ENCODE assay signal across 16 cellular contexts in the genomic region with DNA sequence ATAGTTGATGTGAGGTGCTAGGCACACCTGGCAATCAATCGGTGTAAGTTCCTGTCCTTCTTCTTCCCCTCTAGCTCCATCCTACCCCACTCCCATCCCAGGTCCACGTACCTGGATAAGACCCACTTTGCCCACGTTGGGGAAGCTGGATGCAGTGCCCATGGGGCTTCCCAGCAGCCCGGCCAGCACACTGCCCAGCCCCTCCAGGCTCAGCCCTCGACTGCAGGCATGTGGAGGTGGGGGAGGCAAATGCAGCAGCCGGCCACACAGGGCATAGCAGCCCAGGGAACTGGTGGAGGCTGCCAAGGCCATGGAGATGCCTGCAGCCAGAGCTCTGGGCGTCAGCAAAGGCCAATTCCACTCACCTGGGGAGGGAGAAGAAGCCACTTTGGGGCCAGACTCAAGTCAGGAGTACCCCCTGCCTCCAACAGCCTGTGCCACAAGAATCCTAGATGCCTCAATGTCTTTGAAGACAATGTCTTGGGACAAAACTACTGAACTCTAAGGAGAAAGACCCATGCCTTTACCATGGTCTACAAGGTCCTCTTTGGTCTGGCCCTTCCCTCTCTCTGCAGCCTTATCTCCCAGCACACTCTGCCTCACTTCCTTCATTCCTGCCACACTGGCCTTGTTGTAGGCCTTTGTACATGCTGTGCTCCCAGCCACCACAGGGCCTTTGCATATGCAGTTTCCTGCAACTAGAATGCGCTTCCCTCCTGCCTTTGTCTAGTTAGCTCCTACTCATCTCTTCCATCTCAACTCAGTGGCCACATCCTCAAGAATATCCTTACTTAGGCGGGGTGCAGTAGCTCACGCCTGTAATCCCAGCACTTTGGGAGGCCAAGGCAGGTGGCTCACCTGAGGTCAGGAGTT. TPM values are rescaled to one million over a fixed set of nuclear protein-coding genes. Genes with fewer than 3 reads are reported as not detected.
DNase-seq lines count a peak whose midpoint lies in the region; ATAC-seq and TF ChIP-seq lines count a peak whose summit lies in the region.
"Had no signal": no experiment of that assay in that cellular context is flagged by ENCODE, and none has a peak within 500 bp of the region (broad histone marks: within the 10 kb centered on the region; RNA-seq: fewer than 3 reads in every experiment).

No MANE protein-coding gene starts in this region.

- H3K27me3 ChIP-seq in GM23338 (ENCODE audit: insufficient read depth): no peaks in the 10 kb centered on the region
- H3K27me3 ChIP-seq in psoas muscle (ENCODE audit: insufficient read depth in 3 of 3, low read length in 2 of 3): no peaks in the 10 kb centered on the region

- H3K9me2 ChIP-seq in GM23338 (ENCODE audit: insufficient read depth): no peaks in the 10 kb centered on the region

- no peak for DNase-seq in GM23338 (ENCODE audit: low spot score)
- DNase-seq in mesenteric fat pad (ENCODE audit: low spot score): peak; percentile 12
- DNase-seq in stimulated activated CD4-positive, alpha-beta T cell treated with anti-CD3 and anti-CD28 coated beads, Interleukin-4, amount 100 ng/mL, for 4 hours: no peak
- no peak for DNase-seq in psoas muscle
- DNase-seq: C1 segment of cervical spinal cord; Calu3; CD4-positive, alpha-beta T cell; DMS 273 treated with DMSO at 0.1 percent for 48 hours; GOT3; HCEC 1CT had no signal

- H3K9me3 ChIP-seq in HEK293 (ENCODE audit: control insufficient read depth, insufficient read depth, low read depth, low read length): no peaks in the 10 kb centered on the region
- no peaks in the 10 kb centered on the region for H3K9me3 ChIP-seq in psoas muscle

- peak overlapping the region; percentile 0; the same call in 1 of the 3 replicates for H3K4me3 Mint-ChIP-seq in GM23338
- no peak overlapping the region for H3K4me3 Mint-ChIP-seq in activated T-helper 17 cell treated with anti-CD3 and anti-CD28 coated beads, Interleukin-2, amount 50 U/mL, for 72 hours
- H3K4me3 Mint-ChIP-seq: B cell; CD4-positive, alpha-beta T cell had no signal

- no peaks in the 10 kb centered on the region for H3F3A ChIP-seq in GM23338 (replicated peaks; ENCODE audit: low read depth)

- no peaks in the 10 kb centered on the region for H3K9me3 Mint-ChIP-seq in GM23338
- no peaks in the 10 kb centered on the region for H3K9me3 Mint-ChIP-seq in activated T-helper 17 cell treated with anti-CD3 and anti-CD28 coated beads, Interleukin-2, amount 50 U/mL, for 72 hours
- H3K9me3 Mint-ChIP-seq: CD4-positive, alpha-beta T cell had no signal

- H3K27ac Mint-ChIP-seq in GM23338: no peak overlapping the region
- peak overlapping the region; percentile 7 for H3K27ac Mint-ChIP-seq in activated T-helper 17 cell treated with anti-CD3 and anti-CD28 coated beads, Interleukin-2, amount 50 U/mL, for 72 hours
- H3K27ac Mint-ChIP-seq: B cell; CD4-positive, alpha-beta T cell had no signal

- H3K4me1 ChIP-seq in GM23338 (ENCODE audit: insufficient read depth) (no peaks in the 10 kb centered on the region), HEK293 (ENCODE audit: control insufficient read depth, insufficient read depth, low read length) (peaks cover 3% of the 10 kb centered on the region; the same call in 1 of the 2 replicates), psoas muscle (no peaks in the 10 kb centered on the region)

- no peaks in the 10 kb centered on the region for H3K36me3 ChIP-seq in GM23338 (ENCODE audit: insufficient read depth)
- no peaks in the 10 kb centered on the region for H3K36me3 ChIP-seq in HEK293 (ENCODE audit: control insufficient read depth in 2 of 2, insufficient read depth in 1 of 2, low read length in 2 of 2)
- H3K36me3 ChIP-seq in psoas muscle (ENCODE audit: insufficient read depth in 1 of 2, low read depth in 1 of 2): no peaks in the 10 kb centered on the region

- H3K36me3 Mint-ChIP-seq in GM23338 (ENCODE audit: low read depth): no peaks in the 10 kb centered on the region; the same call in 2 of the 3 replicates
- no peaks in the 10 kb centered on the region for H3K36me3 Mint-ChIP-seq in activated T-helper 17 cell treated with anti-CD3 and anti-CD28 coated beads, Interleukin-2, amount 50 U/mL, for 72 hours (ENCODE audit: low read depth)

- H3K4me1 Mint-ChIP-seq in GM23338: peaks cover 8% of the 10 kb centered on the region
- peaks cover 10% of the 10 kb centered on the region for H3K4me1 Mint-ChIP-seq in activated T-helper 17 cell treated with anti-CD3 and anti-CD28 coated beads, Interleukin-2, amount 50 U/mL, for 72 hours

- H3K4me2 ChIP-seq in GM23338: no peak overlapping the region

- no peak for TF ChIP-seq CTCF in GM23338 (conservative IDR thresholded peaks at IDR 0.05; ENCODE audit: low read depth in 2 of 2)
- no peak for TF ChIP-seq CTCF in HEK293 (tag by site-specific recombination; IDR thresholded peaks at IDR 0.05)
- no peak for TF ChIP-seq CTCF in psoas muscle (IDR thresholded peaks at IDR 0.05)

- H3K79me2 ChIP-seq in GM23338 (replicated peaks; ENCODE audit: insufficient read depth): no peaks in the 10 kb centered on the region

- no peak overlapping the region for H2AFZ ChIP-seq in GM23338

- H3K27me3 Mint-ChIP-seq in GM23338 (ENCODE audit: insufficient read depth, low read depth, poor library complexity): peaks cover 18% of the 10 kb centered on the region
- no peaks in the 10 kb centered on the region for H3K27me3 Mint-ChIP-seq in activated T-helper 17 cell treated with anti-CD3 and anti-CD28 coated beads, Interleukin-2, amount 50 U/mL, for 72 hours
- H3K27me3 Mint-ChIP-seq: B cell; CD4-positive, alpha-beta T cell had no signal

- POLR2A ChIA-PET in HEK293 (lab: Yijun Ruan, JAX): no interaction called here

- CTCF ChIA-PET in HEK293 (lab: Yijun Ruan, JAX): interaction anchor here (1.1 to 5.1 kb wide), 2 partner anchors 129 to 133 kb away, joined by 3 to 25 read pairs; no protein-coding TSS in a partner anchor

- 82 to 85% (median 85%) methylated on average over 10 of the region's 10 CpGs for WGBS in psoas muscle, 3 donors

- no peaks in the 10 kb centered on the region for H4K20me1 ChIP-seq in GM23338 (replicated peaks; ENCODE audit: insufficient read depth)

- ATAC-seq in GM23338: no peak
- no peak for ATAC-seq in activated T-helper 17 cell treated with anti-CD3 and anti-CD28 coated beads, Interleukin-2, amount 50 U/mL, for 72 hours (replicated peaks)
- no peak for ATAC-seq in HG03354 (IDR thresholded peaks at IDR 0.05; ENCODE audit: poor library complexity, severe bottlenecking, unreplicated experiment)
- ATAC-seq in psoas muscle: no peak
- ATAC-seq: GM12878 had no signal

- H3K4me3 ChIP-seq in GM23338: no peak overlapping the region
- H3K4me3 ChIP-seq in HEK293 (ENCODE audit: low read depth, low read length): no peak overlapping the region
- H3K4me3 ChIP-seq in psoas muscle: no peak overlapping the region
- H3K4me3 ChIP-seq: GM12878 had no signal

- H3K27ac ChIP-seq in GM23338 (ENCODE audit: low read depth): no peak overlapping the region
- no peak overlapping the region for H3K27ac ChIP-seq in HEK293 (ENCODE audit: extremely low read depth, low read depth, low read length)
- H3K27ac ChIP-seq in psoas muscle: no peak overlapping the region

- intact Hi-C loops in psoas muscle (cut with DNase I): loop anchor here in 1 of 2 donors (10.0 kb wide), 2 partner anchors 220 to 370 kb away; partner anchors contain the start of gene DNPEP

TF ChIP-seq in GM23338, 12 proteins besides CTCF, POLR2A, EP300 and RAD21 (continues in another document):
- no peak for TF ChIP-seq ZNF331 (CRISPR knock-in tag; IDR thresholded peaks at IDR 0.05; ENCODE audit: low read depth)

TF ChIP-seq in HEK293, 187 proteins besides CTCF, POLR2A, EP300 and RAD21:
- TF ChIP-seq ZNF623 (tag by site-specific recombination; IDR thresholded peaks at IDR 0.05) (peak; percentile 91), ZNF114 (tag by site-specific recombination; IDR thresholded peaks at IDR 0.05) (no peak), ZNF521 (tag by site-specific recombination; IDR thresholded peaks at IDR 0.05) (no peak)

RNA-seq across cellular contexts. Expression of gene SLC23A3, which starts 4.5 kb away (rescaled TPM):
- 0.73 TPM in 1 of 2 replicates, not detected in the other for total RNA-seq in GM23338 (2014; rRNA removed; shearing (Covaris generic))
- 0.10 and 0.26 TPM in 2 replicates for polyA plus RNA-seq in GM23338 (2016; fragmentation: Nextera tagmentation; extraction: Ambion mirVana)
- total RNA-seq in activated T-helper 17 cell treated with anti-CD3 and anti-CD28 coated beads, Interleukin-2, amount 50 U/mL, for 72 hours: 1 to 10 TPM; 2.9 to 7.7 TPM
- total RNA-seq in mesenteric fat pad: 0.93 TPM
- under 1 TPM in 3 of 4 donors, not detected in 1; 0.12 to 0.86 (median 0.16) TPM for total RNA-seq in psoas muscle
- under 1 TPM; 0.09 to 0.25 (median 0.10) TPM for polyA plus RNA-seq in psoas muscle
- total RNA-seq: G401 had no signal

RNA-seq across cellular contexts. Expression of gene NHEJ1, which starts 4.7 kb away (rescaled TPM):
- total RNA-seq in GM23338 (2014; rRNA removed; shearing (Covaris generic)): 25.2 and 30.6 TPM in 2 replicates
- polyA plus RNA-seq in GM23338 (2016; fragmentation: Nextera tagmentation; extraction: Ambion mirVana): 16.5 and 19.6 TPM in 2 replicates
- 10 to 100 TPM; 24.1 to 26.6 TPM for total RNA-seq in activated T-helper 17 cell treated with anti-CD3 and anti-CD28 coated beads, Interleukin-2, amount 50 U/mL, for 72 hours
- total RNA-seq in mesenteric fat pad: 13.8 TPM
- total RNA-seq in psoas muscle: 10 to 100 TPM; 11.5 to 18.5 (median 13.4) TPM
- 10 to 100 TPM; 10.7 to 20.5 (median 15.5) TPM for polyA plus RNA-seq in psoas muscle

RNA-seq across cellular contexts. Expression of gene CNPPD1, which starts 11.4 kb away (rescaled TPM):
- total RNA-seq in GM23338 (2014; rRNA removed; shearing (Covaris generic)): 18.2 and 22.8 TPM in 2 replicates
- polyA plus RNA-seq in GM23338 (2016; fragmentation: Nextera tagmentation; extraction: Ambion mirVana) (17.4 and 18.0 TPM in 2 replicates), psoas muscle (10 to 100 TPM; 71.0 to 81.5 (median 72.7) TPM)
- 10 to 100 TPM; 60.4 to 67.0 TPM for total RNA-seq in activated T-helper 17 cell treated with anti-CD3 and anti-CD28 coated beads, Interleukin-2, amount 50 U/mL, for 72 hours
- total RNA-seq in mesenteric fat pad (82.8 TPM), psoas muscle (10 to 100 TPM; 58.5 to 76.0 (median 70.0) TPM)

RNA-seq across cellular contexts. Expression of gene RETREG2, which starts 12.8 kb away (rescaled TPM):
- total RNA-seq in GM23338 (2014; rRNA removed; shearing (Covaris generic)): 35.1 and 41.8 TPM in 2 replicates
- polyA plus RNA-seq in GM23338 (2016; fragmentation: Nextera tagmentation; extraction: Ambion mirVana) (12.7 and 13.2 TPM in 2 replicates), psoas muscle (10 to 100 TPM; 36.5 to 71.4 (median 62.2) TPM)
- 100 to 1,000 TPM; 104 to 148 TPM for total RNA-seq in activated T-helper 17 cell treated with anti-CD3 and anti-CD28 coated beads, Interleukin-2, amount 50 U/mL, for 72 hours
- total RNA-seq in mesenteric fat pad (68.1 TPM), psoas muscle (10 to 100 TPM; 28.1 to 38.1 (median 37.1) TPM)

RNA-seq across cellular contexts. Expression of gene ZFAND2B, which starts 41.3 kb away (rescaled TPM):
- total RNA-seq in GM23338 (2014; rRNA removed; shearing (Covaris generic)): 21.5 and 30.0 TPM in 2 replicates
- polyA plus RNA-seq in GM23338 (2016; fragmentation: Nextera tagmentation; extraction: Ambion mirVana) (13.1 and 16.3 TPM in 2 replicates), psoas muscle (10 to 100 TPM; 22.4 to 46.2 (median 32.6) TPM)
- total RNA-seq in activated T-helper 17 cell treated with anti-CD3 and anti-CD28 coated beads, Interleukin-2, amount 50 U/mL, for 72 hours: 10 to 100 TPM; 27.9 to 29.8 TPM
- total RNA-seq in mesenteric fat pad (31.3 TPM), psoas muscle (10 to 100 TPM; 19.0 to 26.6 (median 22.1) TPM)
